19 cellular contexts compared by ENCODE assay signal in genomic region chr11:79080506-79080905, GRCh38.
DNase-seq lines count a peak whose midpoint lies in the region; ATAC-seq and TF ChIP-seq lines count a peak whose summit lies in the region.
"Had no signal": no experiment of that assay in that cellular context is flagged by ENCODE, and none has a peak within 500 bp of the region (broad histone marks: within the 10 kb centered on the region; RNA-seq: fewer than 3 reads in every experiment).

No MANE protein-coding gene starts in this region.

- H3K27ac Mint-ChIP-seq in progenitor cell of endocrine pancreas = peak overlapping the region; percentile 22
- H3K27ac Mint-ChIP-seq: activated naive CD4-positive, alpha-beta T cell treated with anti-CD3 and anti-CD28 coated beads, Interleukin-2, amount 50 U/mL, for 72 hours; CD14-positive monocyte; type B pancreatic cell had no signal

- H3K4me3 Mint-ChIP-seq in progenitor cell of endocrine pancreas (ENCODE audit: low read depth) = no peak overlapping the region
- H3K4me3 Mint-ChIP-seq: CD14-positive monocyte, type B pancreatic cell had no signal

- intact Hi-C loops in gastrocnemius medialis (cut with DNase I; ENCODE audit: low total_unique reads) = no loop called here

- H3K9me3 Mint-ChIP-seq in progenitor cell of endocrine pancreas (ENCODE audit: low read depth) = peaks cover 2% of the 10 kb centered on the region

- TF ChIP-seq POLR2A in gastrocnemius medialis (IDR thresholded peaks at IDR 0.05) = no peak

- H4K20me1 ChIP-seq in hepatocyte (ENCODE audit: insufficient read depth, poor library complexity, severe bottlenecking) = no peaks in the 10 kb centered on the region

- H3K27me3 ChIP-seq in hepatocyte (no peaks in the 10 kb centered on the region), gastrocnemius medialis (no peaks in the 10 kb centered on the region)
- H3K27me3 ChIP-seq: ascending aorta, right lobe of liver had no signal

- 30% methylated on average over 1 of the region's 1 CpG for WGBS in hepatocyte (ENCODE audit: low lambda C conversion rate, missing lambda C conversion rate)

- no peaks in the 10 kb centered on the region for H3K9me2 ChIP-seq in hepatocyte (replicated peaks; ENCODE audit: insufficient read depth)

- H3K36me3 Mint-ChIP-seq in progenitor cell of endocrine pancreas (ENCODE audit: insufficient read depth) = peaks cover 6% of the 10 kb centered on the region
- H3K36me3 Mint-ChIP-seq: activated naive CD4-positive, alpha-beta T cell treated with anti-CD3 and anti-CD28 coated beads, Interleukin-2, amount 50 U/mL, for 72 hours; CD14-positive monocyte had no signal

- H3K27me3 Mint-ChIP-seq in progenitor cell of endocrine pancreas = no peaks in the 10 kb centered on the region
- H3K27me3 Mint-ChIP-seq: type B pancreatic cell had no signal

- no peak overlapping the region for H3K4me2 ChIP-seq in hepatocyte

- no peak for ATAC-seq in gastrocnemius medialis
- ATAC-seq in GM18520 (IDR thresholded peaks at IDR 0.05; ENCODE audit: unreplicated experiment) = no peak
- ATAC-seq: activated naive CD4-positive, alpha-beta T cell treated with anti-CD3 and anti-CD28 coated beads, Interleukin-2, amount 50 U/mL, for 72 hours; esophagus mucosa; right lobe of liver had no signal

- H2AFZ ChIP-seq in hepatocyte = no peak overlapping the region

- no peaks in the 10 kb centered on the region for H3K79me2 ChIP-seq in hepatocyte

- no peaks in the 10 kb centered on the region for H3K9me3 ChIP-seq in hepatocyte (ENCODE audit: low read depth)
- no peaks in the 10 kb centered on the region for H3K9me3 ChIP-seq in gastrocnemius medialis
- H3K9me3 ChIP-seq: ascending aorta, lower lobe of right lung, right lobe of liver had no signal

- no peak overlapping the region for H3K4me3 ChIP-seq in hepatocyte
- no peak overlapping the region for H3K4me3 ChIP-seq in gastrocnemius medialis
- H3K4me3 ChIP-seq: ascending aorta, lower lobe of right lung, right lobe of liver had no signal

- in situ Hi-C loops in gastrocnemius medialis (cut with MboI; ENCODE audit: low sequenced_read_pairs in 4 of 4) = loop anchor here in 1 of 4 donors (25.0 kb wide), 1 partner anchor 418 kb away; no protein-coding TSS in a partner anchor

- no peak for TF ChIP-seq CTCF in hepatocyte (IDR thresholded peaks at IDR 0.05; ENCODE audit: poor library complexity)
- no peak for TF ChIP-seq CTCF in progenitor cell of endocrine pancreas (IDR thresholded peaks at IDR 0.05; ENCODE audit: unreplicated experiment)
- TF ChIP-seq CTCF in gastrocnemius medialis (IDR thresholded peaks at IDR 0.05 in 4 of 5, conservative IDR thresholded peaks at IDR 0.05 in 1 of 5) = no peak

- H3K27ac ChIP-seq in hepatocyte (no peak overlapping the region), gastrocnemius medialis (no peak overlapping the region)
- H3K27ac ChIP-seq: ascending aorta, lower lobe of right lung, right lobe of liver had no signal

- H3K36me3 ChIP-seq in hepatocyte (replicated peaks; ENCODE audit: insufficient read depth, low read depth) = no peaks in the 10 kb centered on the region
- H3K36me3 ChIP-seq in gastrocnemius medialis = no peaks in the 10 kb centered on the region
- H3K36me3 ChIP-seq: ascending aorta, lower lobe of right lung, right lobe of liver had no signal

- H3K4me1 Mint-ChIP-seq in progenitor cell of endocrine pancreas (ENCODE audit: low read depth) = peaks cover 5% of the 10 kb centered on the region
- H3K4me1 Mint-ChIP-seq: CD14-positive monocyte had no signal

- H3K4me1 ChIP-seq in hepatocyte (ENCODE audit: insufficient read depth) (peaks cover 11% of the 10 kb centered on the region), gastrocnemius medialis (peaks cover 0 to 3% of the 10 kb centered on the region in 2 donors)
- H3K4me1 ChIP-seq: lower lobe of right lung, right lobe of liver had no signal

- DNase-seq in NCI-H2171 treated with DMSO at 0.1 percent for 48 hours (lab: John Stamatoyannopoulos, UW) (peak; percentile 40), NCI-H2171 (lab: John Stamatoyannopoulos, UW) (no peak), RPMI7951 (ENCODE audit: low read depth) (peak; percentile 99), hepatocyte (ENCODE audit: low spot score) (peak; percentile 39), progenitor cell of endocrine pancreas (ENCODE audit: low spot score, unreplicated experiment) (no peak), putamen (ENCODE audit: low spot score) (no peak), gastrocnemius medialis (no peak)
- DNase-seq: effector CD8-positive, alpha-beta T cell; kidney; lower lobe of right lung; NCI-H1930; right lobe of liver; T-helper 2 cell had no signal

Comparison
In these comparisons a context has a peak if more than half of its experiments do, and no peak if none do; other contexts are left out.
1. DNase-seq: peak in NCI-H2171 treated with DMSO at 0.1 percent for 48 hours (single experiment), RPMI7951 (single experiment) and hepatocyte (single experiment); none in NCI-H2171 (single experiment), progenitor cell of endocrine pancreas (single experiment), putamen (single experiment) and gastrocnemius medialis (0 of 2).